1 cellular context compared by ENCODE assay signal in genomic region chr11:69157156-69157821, GRCh38.
TF ChIP-seq lines count a peak whose summit lies in the region.

No MANE protein-coding gene starts in this region.

TF ChIP-seq in HepG2, 621 proteins besides CTCF, POLR2A, EP300 and RAD21 (continued from another document and continues in another):
- TF ChIP-seq SALL1 (CRISPR knock-in tag; IDR thresholded peaks at IDR 0.05): peak; percentile 50; the same call in 1 of the 2 replicates
- peak; percentile 21; the same call in 1 of the 2 replicates for TF ChIP-seq SOX13 (IDR thresholded peaks at IDR 0.05)
- peak in 1 of 2 experiments; percentile 83; a peak in 2 of 4 replicates for TF ChIP-seq SOX13 (CRISPR knock-in tag; conservative IDR thresholded peaks at IDR 0.05 in 1 of 2, IDR thresholded peaks at IDR 0.05 in 1 of 2)
- TF ChIP-seq FOSL1 (CRISPR knock-in tag; IDR thresholded peaks at IDR 0.05; ENCODE audit: borderline replicate concordance): no peak
- TF ChIP-seq CBX1 (IDR thresholded peaks at IDR 0.05; ENCODE audit: low read depth): peak; percentile 36
- TF ChIP-seq ZSCAN31 (CRISPR knock-in tag; IDR thresholded peaks at IDR 0.05; ENCODE audit: low read depth): no peak
- no peak for TF ChIP-seq ZNF703 (CRISPR knock-in tag; IDR thresholded peaks at IDR 0.05; ENCODE audit: borderline replicate concordance)
- no peak for TF ChIP-seq ZNF460 (CRISPR knock-in tag; IDR thresholded peaks at IDR 0.05; ENCODE audit: borderline replicate concordance)
- 0 out of 2 replicates have a peak, but pooled peaks have one; percentile 12 for TF ChIP-seq CBFB (CRISPR knock-in tag; IDR thresholded peaks at IDR 0.05)
- no peak for TF ChIP-seq ZNF576 (CRISPR knock-in tag; IDR thresholded peaks at IDR 0.05)
- TF ChIP-seq ZNF687 (CRISPR knock-in tag; IDR thresholded peaks at IDR 0.05): peak; percentile 90
- no peak for TF ChIP-seq ZNF775 (CRISPR knock-in tag; IDR thresholded peaks at IDR 0.05; ENCODE audit: borderline replicate concordance)
- TF ChIP-seq ZBTB10 (CRISPR knock-in tag; IDR thresholded peaks at IDR 0.05; ENCODE audit: borderline replicate concordance): peak; percentile 63; the same call in 1 of the 2 replicates
- TF ChIP-seq PLRG1 (conservative IDR thresholded peaks at IDR 0.05): no peak
- no peak for TF ChIP-seq ZNF225 (CRISPR knock-in tag; IDR thresholded peaks at IDR 0.05)
- TF ChIP-seq BRD4 (CRISPR knock-in tag; IDR thresholded peaks at IDR 0.05): no peak; the same call in 1 of the 2 replicates
- no peak for TF ChIP-seq GRHL1 (CRISPR knock-in tag; conservative IDR thresholded peaks at IDR 0.05)
- no peak for TF ChIP-seq PAWR (CRISPR knock-in tag; IDR thresholded peaks at IDR 0.05; ENCODE audit: borderline replicate concordance)
- peak; percentile 62; the same call in 1 of the 2 replicates for TF ChIP-seq ZNF552 (CRISPR knock-in tag; IDR thresholded peaks at IDR 0.05; ENCODE audit: borderline replicate concordance)
- no peak for TF ChIP-seq RFXANK (CRISPR knock-in tag; IDR thresholded peaks at IDR 0.05)
- TF ChIP-seq THAP8 (CRISPR knock-in tag; IDR thresholded peaks at IDR 0.05; ENCODE audit: borderline replicate concordance): no peak
- TF ChIP-seq RAD51 (IDR thresholded peaks at IDR 0.05; ENCODE audit: borderline replicate concordance): no peak
- no peak for TF ChIP-seq E2F2 (CRISPR knock-in tag; IDR thresholded peaks at IDR 0.05; ENCODE audit: borderline replicate concordance)
- TF ChIP-seq ZNF281 (CRISPR knock-in tag; IDR thresholded peaks at IDR 0.05; ENCODE audit: borderline replicate concordance): peak; percentile 19; the same call in 1 of the 2 replicates
- TF ChIP-seq SP4 (CRISPR knock-in tag; IDR thresholded peaks at IDR 0.05): 0 out of 2 replicates have a peak, but pooled peaks have one; percentile 17
- TF ChIP-seq ZNF619 (CRISPR knock-in tag; IDR thresholded peaks at IDR 0.05): no peak
- no peak; the same call in 1 of the 2 replicates for TF ChIP-seq ZNF142 (CRISPR knock-in tag; IDR thresholded peaks at IDR 0.05)
- TF ChIP-seq SNAPC5 (CRISPR knock-in tag; IDR thresholded peaks at IDR 0.05; ENCODE audit: borderline replicate concordance): 0 out of 2 replicates have a peak, but pooled peaks have one; percentile 27
- no peak for TF ChIP-seq ZMAT5 (CRISPR knock-in tag; IDR thresholded peaks at IDR 0.05; ENCODE audit: borderline replicate concordance, low read depth)
- TF ChIP-seq MXD3 (CRISPR knock-in tag; IDR thresholded peaks at IDR 0.05): peak; percentile 23; the same call in 1 of the 2 replicates
- 0 out of 2 replicates have a peak, but pooled peaks have one; percentile 75 for TF ChIP-seq ZNF878 (CRISPR knock-in tag; IDR thresholded peaks at IDR 0.05)
- no peak for TF ChIP-seq SYNCRIP (IDR thresholded peaks at IDR 0.05; ENCODE audit: insufficient read depth, low read depth, low read length)
- TF ChIP-seq ZNF362 (CRISPR knock-in tag; IDR thresholded peaks at IDR 0.05; ENCODE audit: borderline replicate concordance): no peak
